ENCODE assay signal across 13 cellular contexts in the genomic region with DNA sequence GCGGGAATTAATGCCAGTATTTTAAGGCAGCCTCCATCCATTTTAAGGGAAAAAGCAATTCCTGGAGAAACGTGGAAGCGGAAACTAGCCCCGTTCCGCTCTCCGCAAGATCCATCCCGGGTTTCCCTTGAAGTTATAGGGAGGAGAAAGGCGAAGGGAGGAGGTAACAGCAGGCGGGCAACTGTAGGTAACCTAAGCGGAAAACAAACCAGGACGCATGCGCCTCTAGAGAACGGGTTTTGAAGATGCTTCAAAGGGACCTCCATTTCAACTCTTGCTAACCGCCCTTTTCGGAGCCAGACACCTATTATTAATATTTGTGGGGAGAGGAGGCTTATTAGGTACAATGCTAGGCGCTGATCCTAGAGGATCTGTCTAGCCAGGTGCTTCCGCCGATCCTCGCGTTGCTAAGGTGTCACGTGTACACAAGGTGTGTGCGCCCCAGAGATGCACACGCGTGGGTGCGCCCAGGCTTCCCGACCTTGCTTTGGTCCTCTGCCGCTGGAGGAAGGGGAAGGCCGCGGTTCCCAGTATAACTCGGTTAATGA. TPM values are rescaled to one million over a fixed set of nuclear protein-coding genes. Genes with fewer than 3 reads are reported as not detected.
DNase-seq lines count a peak whose midpoint lies in the region; ATAC-seq and TF ChIP-seq lines count a peak whose summit lies in the region.
"Had no signal": no experiment of that assay in that cellular context is flagged by ENCODE, and none has a peak within 500 bp of the region (broad histone marks: within the 10 kb centered on the region; RNA-seq: fewer than 3 reads in every experiment).

No MANE protein-coding gene starts in this region.

- no peak overlapping the region; the same call in 1 of the 2 replicates for H3K4me3 ChIP-seq in H7 (ENCODE audit: insufficient read depth, low read depth, low read length)
- no peak overlapping the region for H3K4me3 ChIP-seq in colonic mucosa

- no peak overlapping the region for H3K9ac ChIP-seq in colonic mucosa (ENCODE audit: low read depth in 2 of 2, low read length in 2 of 2)

- no peaks in the 10 kb centered on the region for H3K4me1 Mint-ChIP-seq in activated T-cell treated with anti-CD3 and anti-CD28 coated beads, Interleukin-2, amount 50 U/mL, for 72 hours (ENCODE audit: low read depth)
- H3K4me1 Mint-ChIP-seq: activated CD8-positive, alpha-beta memory T cell treated with anti-CD3 and anti-CD28 coated beads, Interleukin-2, amount 10 ng/mL, durations not matched to agents 7 days and 5 days had no signal

- H3K27ac ChIP-seq in colonic mucosa, result no peak overlapping the region

- CTCF ChIA-PET in HEK293T (lab: Yijun Ruan, JAX), result no interaction called here

- H3K36me3 ChIP-seq in H7 (replicated peaks; ENCODE audit: control insufficient read depth, insufficient read depth, low read length) (no peaks in the 10 kb centered on the region), colonic mucosa (no peaks in the 10 kb centered on the region)

- peaks cover 94% of the 10 kb centered on the region for H3K27me3 Mint-ChIP-seq in activated T-cell treated with anti-CD3 and anti-CD28 coated beads, Interleukin-2, amount 50 U/mL, for 72 hours (ENCODE audit: low read depth)

- H3K9me3 Mint-ChIP-seq in activated T-cell treated with anti-CD3 and anti-CD28 coated beads, Interleukin-2, amount 50 U/mL, for 72 hours, result no peaks in the 10 kb centered on the region
- H3K9me3 Mint-ChIP-seq: stimulated activated naive CD8-positive, alpha-beta T cell treated with anti-CD3 and anti-CD28 coated beads, Interleukin-15, Interleukin-2, amounts not matched to agents 100 ng/mL and 50 ng/mL, for 24 hours had no signal

- no peak for ATAC-seq in activated T-cell treated with anti-CD3 and anti-CD28 coated beads, Interleukin-2, amount 50 U/mL, for 72 hours (replicated peaks in 1 of 2)
- no peak for ATAC-seq in GM21717 (IDR thresholded peaks at IDR 0.05; ENCODE audit: unreplicated experiment)
- ATAC-seq: activated CD8-positive, alpha-beta memory T cell treated with anti-CD3 and anti-CD28 coated beads, Interleukin-2, amount 10 ng/mL, durations not matched to agents 7 days and 5 days had no signal

- intact Hi-C loops in colonic mucosa (cut with DNase I), result no loop called here

- H3K9me3 ChIP-seq in colonic mucosa, result no peaks in the 10 kb centered on the region

- no peaks in the 10 kb centered on the region for H3K4me1 ChIP-seq in colonic mucosa

- H3K27ac Mint-ChIP-seq in activated T-cell treated with anti-CD3 and anti-CD28 coated beads, Interleukin-2, amount 50 U/mL, for 72 hours, result no peak overlapping the region
- H3K27ac Mint-ChIP-seq: activated CD8-positive, alpha-beta memory T cell treated with anti-CD3 and anti-CD28 coated beads, Interleukin-2, amount 10 ng/mL, durations not matched to agents 7 days and 5 days; stimulated activated naive CD8-positive, alpha-beta T cell treated with anti-CD3 and anti-CD28 coated beads, Interleukin-15, Interleukin-2, amounts not matched to agents 100 ng/mL and 50 ng/mL, for 24 hours had no signal

- POLR2A ChIA-PET in HEK293T (lab: Yijun Ruan, JAX), result no interaction called here

- H3K36me3 Mint-ChIP-seq in activated T-cell treated with anti-CD3 and anti-CD28 coated beads, Interleukin-2, amount 50 U/mL, for 72 hours (ENCODE audit: insufficient read depth in 2 of 2), result peaks cover 1 to 4% of the 10 kb centered on the region in 2 donors
- H3K36me3 Mint-ChIP-seq: activated CD8-positive, alpha-beta memory T cell treated with anti-CD3 and anti-CD28 coated beads, Interleukin-2, amount 10 ng/mL, durations not matched to agents 7 days and 5 days had no signal

- TF ChIP-seq CTCF in colonic mucosa (IDR thresholded peaks at IDR 0.05), result no peak

- no peak overlapping the region for H3K4me3 Mint-ChIP-seq in activated T-cell treated with anti-CD3 and anti-CD28 coated beads, Interleukin-2, amount 50 U/mL, for 72 hours
- H3K4me3 Mint-ChIP-seq: activated CD8-positive, alpha-beta memory T cell treated with anti-CD3 and anti-CD28 coated beads, Interleukin-2, amount 10 ng/mL, durations not matched to agents 7 days and 5 days; stimulated activated naive CD8-positive, alpha-beta T cell treated with anti-CD3 and anti-CD28 coated beads, Interleukin-15, Interleukin-2, amounts not matched to agents 100 ng/mL and 50 ng/mL, for 24 hours had no signal

- H3K27me3 ChIP-seq in H7 (ENCODE audit: control insufficient read depth, insufficient read depth, low read length), result peaks cover 99% of the 10 kb centered on the region
- H3K27me3 ChIP-seq in colonic mucosa, result peaks cover 82% of the 10 kb centered on the region

- DNase-seq in AG08396 (ENCODE audit: low spot score) (peak; percentile 70), H7 (peak; percentile 91), colonic mucosa (peak; percentile 25), islet precursor cell (peak; percentile 93), DMS 273 treated with DMSO at 0.1 percent for 48 hours (lab: John Stamatoyannopoulos, UW) (no peak), HEK293T (ENCODE audit: extremely low spot score) (no peak)
- no peak for DNase-seq in activated T-cell treated with anti-CD3 and anti-CD28 coated beads, Interleukin-2, amount 50 U/mL, for 72 hours
- DNase-seq: activated CD8-positive, alpha-beta memory T cell treated with anti-CD3 and anti-CD28 coated beads, Interleukin-2, amount 10 ng/mL, durations not matched to agents 7 days and 5 days; GDM1; NCI-H510A had no signal

TF ChIP-seq in HEK293T, 16 proteins besides CTCF, POLR2A, EP300 and RAD21:
- no peak for TF ChIP-seq SUZ12 (IDR thresholded peaks at IDR 0.05)
- no peak for TF ChIP-seq CTBP1 (IDR thresholded peaks at IDR 0.05; ENCODE audit: borderline replicate concordance)
- TF ChIP-seq L3MBTL2 (conservative IDR thresholded peaks at IDR 0.05), result no peak
- TF ChIP-seq FOXM1 (IDR thresholded peaks at IDR 0.05; ENCODE audit: borderline replicate concordance), result no peak
- TF ChIP-seq ELF4 (IDR thresholded peaks at IDR 0.05), result no peak
- TF ChIP-seq ARNT (IDR thresholded peaks at IDR 0.05), result no peak
- no peak for TF ChIP-seq BHLHE40 (IDR thresholded peaks at IDR 0.05; ENCODE audit: borderline replicate concordance)
- no peak for TF ChIP-seq PKNOX1 (IDR thresholded peaks at IDR 0.05)
- no peak for TF ChIP-seq NFRKB (IDR thresholded peaks at IDR 0.05)
- TF ChIP-seq HDGF (IDR thresholded peaks at IDR 0.05; ENCODE audit: borderline replicate concordance), result no peak
- no peak for TF ChIP-seq SP1 (IDR thresholded peaks at IDR 0.05)
- TF ChIP-seq LEF1 (IDR thresholded peaks at IDR 0.05; ENCODE audit: borderline replicate concordance), result no peak
- no peak for TF ChIP-seq FOXA1 (IDR thresholded peaks at IDR 0.05)
- TF ChIP-seq TARDBP (IDR thresholded peaks at IDR 0.05), result no peak
- TF ChIP-seq ZNF384 (IDR thresholded peaks at IDR 0.05), result no peak
- TF ChIP-seq FOXK2 (IDR thresholded peaks at IDR 0.05), result no peak

RNA-seq across cellular contexts. Expression of gene TBX5, which starts 6.2 kb away (rescaled TPM):
- total RNA-seq in H7 (2014; rRNA removed; shearing (Covaris generic)), result not detected in 2 replicates
- not detected for total RNA-seq in colonic mucosa
- not detected for total RNA-seq in activated T-cell treated with anti-CD3 and anti-CD28 coated beads, Interleukin-2, amount 50 U/mL, for 72 hours
- total RNA-seq: activated CD8-positive, alpha-beta memory T cell treated with anti-CD3 and anti-CD28 coated beads, Interleukin-2, amount 10 ng/mL, durations not matched to agents 7 days and 5 days; mononuclear cell had no signal

Comparison
In these comparisons a context has a peak if more than half of its experiments do, and no peak if none do; other contexts are left out.
1. DNase-seq: peak in AG08396 (single experiment), H7 (single experiment), colonic mucosa (single experiment) and islet precursor cell (single experiment); none in activated T-cell treated with anti-CD3 and anti-CD28 coated beads, Interleukin-2, amount 50 U/mL, for 72 hours (0 of 2), DMS 273 treated with DMSO at 0.1 percent for 48 hours (single experiment) and HEK293T (single experiment).